In genomic region chr11:95849087-95849825, GRCh38 we compare ENCODE assay signal across 8 cellular contexts. TPM values are rescaled to one million over a fixed set of nuclear protein-coding genes. Genes with fewer than 3 reads are reported as not detected.
A peak's percentile ranks its signal among the peaks of the same experiment; 100 is the strongest.
DNase-seq lines count a peak whose midpoint lies in the region; ATAC-seq, FAIRE-seq and TF ChIP-seq lines count a peak whose summit lies in the region.

No MANE protein-coding gene starts in this region.

- no peak overlapping the region for H2BK5ac ChIP-seq in H1 (ENCODE audit: low read depth, low read length)

- no peaks in the 10 kb centered on the region for H4K20me1 ChIP-seq in H1 (replicated peaks in 1 of 2; ENCODE audit: control insufficient read depth in 1 of 2, insufficient read depth in 2 of 2, low read length in 2 of 2)

- no peak overlapping the region for H3K4me3 ChIP-seq in CD4-positive, CD25-positive, alpha-beta regulatory T cell (ENCODE audit: low read depth, low read length)
- no peak overlapping the region for H3K4me3 ChIP-seq in H1 (ENCODE audit: extremely low read depth in 1 of 4, insufficient read depth in 2 of 4, low read depth in 3 of 4, low read length in 4 of 4)
- H3K4me3 ChIP-seq in uterus, result no peak overlapping the region

- CTCF ChIA-PET in H1 (lab: Charles Lee; ENCODE audit: partially characterized antibody), result interaction anchor here (0.6 to 5.1 kb wide), 31 partner anchors 11 to 582 kb away, joined by 3 to 47 read pairs (median 4); partner anchors contain the start of genes CCDC82, JRKL and MAML2

- peak; percentile 70 for FAIRE-seq in H1 (lab: Jason Lieb, UNC)

- H3K36me3 Mint-ChIP-seq in CD4-positive, CD25-positive, alpha-beta regulatory T cell, result peaks cover 9% of the 10 kb centered on the region
- H3K36me3 Mint-ChIP-seq in memory B cell, result no peaks in the 10 kb centered on the region

- no peak overlapping the region for H3K18ac ChIP-seq in H1 (ENCODE audit: extremely low read depth, low read length)

- no peak overlapping the region for H2AFZ ChIP-seq in H1 (ENCODE audit: low read length)

- H2BK120ac ChIP-seq in H1 (replicated peaks; ENCODE audit: low read depth, low read length), result no peak overlapping the region

- no peaks in the 10 kb centered on the region for H3K9me3 ChIP-seq in CD4-positive, CD25-positive, alpha-beta regulatory T cell (ENCODE audit: control insufficient read depth in 2 of 2, low read length in 2 of 2)
- H3K9me3 ChIP-seq in H1 (ENCODE audit: insufficient read depth in 2 of 2, low read depth in 1 of 2, low read length in 1 of 2) (no peaks in the 10 kb centered on the region), uterus (no peaks in the 10 kb centered on the region)

- no peak overlapping the region for H3K4me2 ChIP-seq in H1 (ENCODE audit: insufficient read depth in 1 of 2, low read depth in 2 of 2, low read length in 2 of 2)

- no peaks in the 10 kb centered on the region for H3K9me3 Mint-ChIP-seq in CD4-positive, CD25-positive, alpha-beta regulatory T cell
- no peaks in the 10 kb centered on the region for H3K9me3 Mint-ChIP-seq in memory B cell

- no peak overlapping the region for H3K56ac ChIP-seq in H1 (replicated peaks; ENCODE audit: insufficient read length, low read depth, low read length)

- ATAC-seq in CD4-positive, CD25-positive, alpha-beta regulatory T cell (ENCODE audit: low read depth in 2 of 2), result peak in 1 of 2 donors; percentile 52
- peak; percentile 84 for ATAC-seq in GM18867 (IDR thresholded peaks at IDR 0.05; ENCODE audit: unreplicated experiment)
- ATAC-seq in memory B cell (ENCODE audit: low read depth), result peak; percentile 42
- no peak for ATAC-seq in GM21367 (IDR thresholded peaks at IDR 0.05; ENCODE audit: unreplicated experiment)

- H3K4me1 Mint-ChIP-seq in CD4-positive, CD25-positive, alpha-beta regulatory T cell, result peaks cover 0 to 4% (median 2%) of the 10 kb centered on the region in 4 donors
- H3K4me1 Mint-ChIP-seq in memory B cell, result no peaks in the 10 kb centered on the region

- no peaks in the 10 kb centered on the region for H3K27me3 Mint-ChIP-seq in CD4-positive, CD25-positive, alpha-beta regulatory T cell
- no peaks in the 10 kb centered on the region for H3K27me3 Mint-ChIP-seq in memory B cell

- TF ChIP-seq EP300 in H1 (IDR thresholded peaks at IDR 0.05; ENCODE audit: borderline replicate concordance in 1 of 2, low read depth in 2 of 2, low read length in 2 of 2), result no peak

- peak; percentile 70 to 80 for TF ChIP-seq RAD21 in H1 (IDR thresholded peaks at IDR 0.05 in 1 of 2, conservative IDR thresholded peaks at IDR 0.05 in 1 of 2; ENCODE audit: low read depth in 2 of 2, low read length in 2 of 2)

- H3K27ac Mint-ChIP-seq in CD4-positive, CD25-positive, alpha-beta regulatory T cell, result no peak overlapping the region
- H3K27ac Mint-ChIP-seq in memory B cell, result peak overlapping the region; percentile 21

- no peaks in the 10 kb centered on the region for H3K79me1 ChIP-seq in H1 (ENCODE audit: low read depth, low read length)

- no peak overlapping the region for H2AK5ac ChIP-seq in H1 (ENCODE audit: low read depth, low read length)

- no peak overlapping the region for H4K8ac ChIP-seq in H1 (ENCODE audit: extremely low read depth, insufficient read depth, low read length)

- H3K4me3 Mint-ChIP-seq in CD4-positive, CD25-positive, alpha-beta regulatory T cell, result no peak overlapping the region
- H3K4me3 Mint-ChIP-seq in memory B cell, result no peak overlapping the region

- no peak overlapping the region for H2BK20ac ChIP-seq in H1 (ENCODE audit: low read length)

- intact Hi-C loops in uterus (cut with DNase I; ENCODE audit: low total_unique reads), result no loop called here

- no peak overlapping the region for H3K23ac ChIP-seq in H1 (ENCODE audit: insufficient read length)

- no peak overlapping the region for H3K4ac ChIP-seq in H1 (replicated peaks; ENCODE audit: insufficient read length, low read depth, low read length)

- no peak overlapping the region for H3K9ac ChIP-seq in H1 (replicated peaks in 1 of 4; ENCODE audit: extremely low read depth in 1 of 4, low read depth in 3 of 4, low read length in 3 of 4)

- H3K27ac ChIP-seq in CD4-positive, CD25-positive, alpha-beta regulatory T cell (ENCODE audit: insufficient read depth, low read length, poor library complexity, severe bottlenecking), result no peak overlapping the region
- no peak overlapping the region for H3K27ac ChIP-seq in H1 (ENCODE audit: low read depth, low read length)
- H3K27ac ChIP-seq in uterus, result no peak overlapping the region

- 84% methylated on average over 6 of the region's 6 CpGs; no CpG with 5 or more reads in 1 of the 2 experiments for WGBS in H1 (ENCODE audit: extremely low coverage in 1 of 2, insufficient coverage in 1 of 2, insufficient read length in 1 of 2, insufficient replicate concordance in 2 of 2, low coverage in 1 of 2, low lambda C conversion rate in 2 of 2, missing lambda C conversion rate in 1 of 2), 2 experiments

- no peaks in the 10 kb centered on the region for H3K27me3 ChIP-seq in CD4-positive, CD25-positive, alpha-beta regulatory T cell (ENCODE audit: control insufficient read depth, insufficient read depth, low read length)
- no peaks in the 10 kb centered on the region for H3K27me3 ChIP-seq in H1 (replicated peaks in 1 of 4; ENCODE audit: control insufficient read depth in 3 of 4, extremely low read depth in 1 of 4, insufficient read depth in 3 of 4, low read length in 3 of 4)
- H3K27me3 ChIP-seq in uterus, result no peaks in the 10 kb centered on the region

- TF ChIP-seq CTCF in H1 (IDR thresholded peaks at IDR 0.05; ENCODE audit: control extremely low read depth in 1 of 3, insufficient read depth in 1 of 3, low read depth in 1 of 3, low read length in 3 of 3) (peak; percentile 10 to 59 (median 59)), uterus (IDR thresholded peaks at IDR 0.05) (peak in 3 of 4 experiments; percentile 31 to 49 (median 37))

- no peak overlapping the region for H3K14ac ChIP-seq in H1 (ENCODE audit: insufficient read length)

- TF ChIP-seq POLR2A in H1 (IDR thresholded peaks at IDR 0.05; ENCODE audit: control extremely low read depth in 1 of 2, low read depth in 2 of 2, low read length in 2 of 2) (no peak), uterus (IDR thresholded peaks at IDR 0.05) (no peak)

- H2BK12ac ChIP-seq in H1 (ENCODE audit: low read depth, low read length), result no peak overlapping the region

- POLR2A ChIA-PET in H1 (lab: Charles Lee; ENCODE audit: partially characterized antibody), result no interaction called here

- peak in 2 of 3 donors; percentile 4 to 27 for DNase-seq in CD4-positive, CD25-positive, alpha-beta regulatory T cell
- DNase-seq in KG1 (lab: John Stamatoyannopoulos, UW), result peak; percentile 25
- DNase-seq in SW 1271 (lab: John Stamatoyannopoulos, UW), result peak; percentile 37 to 79
- peak; percentile 7 to 48 for DNase-seq in H1 (ENCODE audit: low read depth in 1 of 2, low spot score in 2 of 2)
- DNase-seq in memory B cell (ENCODE audit: low spot score in 2 of 2), result no peak
- peak; percentile 29 to 34 for DNase-seq in uterus

- H4K5ac ChIP-seq in H1 (ENCODE audit: insufficient read length, low read depth, low read length), result no peak overlapping the region

- no peak overlapping the region for H4K91ac ChIP-seq in H1 (replicated peaks; ENCODE audit: insufficient read length, low read length)

- H3K36me3 ChIP-seq in CD4-positive, CD25-positive, alpha-beta regulatory T cell (ENCODE audit: control insufficient read depth, insufficient read depth, low read length), result peaks cover 20% of the 10 kb centered on the region
- H3K36me3 ChIP-seq in H1 (ENCODE audit: control insufficient read depth in 2 of 4, insufficient read depth in 4 of 4, low read length in 3 of 4), result peaks cover 2 to 31% (median 8%) of the 10 kb centered on the region in 4 experiments; a peak in 4 of 8 replicates
- H3K36me3 ChIP-seq in uterus, result no peaks in the 10 kb centered on the region

- H3K23me2 ChIP-seq in H1 (ENCODE audit: low read depth, low read length), result no peaks in the 10 kb centered on the region

- H2BK15ac ChIP-seq in H1 (ENCODE audit: low read length), result no peak overlapping the region

- no peaks in the 10 kb centered on the region for H3K79me2 ChIP-seq in H1 (ENCODE audit: control insufficient read depth in 1 of 2, insufficient read depth in 2 of 2, low read length in 2 of 2)

- H3K4me1 ChIP-seq in CD4-positive, CD25-positive, alpha-beta regulatory T cell (ENCODE audit: control insufficient read depth, insufficient read depth, low read length, poor library complexity, severe bottlenecking), result no peaks in the 10 kb centered on the region
- H3K4me1 ChIP-seq in H1 (replicated peaks in 1 of 4; ENCODE audit: control insufficient read depth in 3 of 4, insufficient read depth in 4 of 4, low read length in 3 of 4), result no peaks in the 10 kb centered on the region
- H3K4me1 ChIP-seq in uterus, result no peaks in the 10 kb centered on the region

RNA-seq across cellular contexts. Expression of gene CEP57, which starts 59.0 kb away (rescaled TPM):
- 67.7 TPM for total RNA-seq in CD4-positive, CD25-positive, alpha-beta regulatory T cell
- 10 to 100 TPM; 51.6 to 69.9 (median 59.3) TPM for polyA plus RNA-seq in CD4-positive, CD25-positive, alpha-beta regulatory T cell
- 71.2 and 72.7 TPM in 2 replicates for total RNA-seq in H1 (2021; fragmentation: NEBNext Ultra II Directional; extraction: Animal tissue kit (Norgen Biotek cat#: 25700))
- 26.3 and 30.4 TPM in 2 replicates for polyA plus RNA-seq in H1 (2011; rRNA removed)
- polyA plus RNA-seq in H1 (2011; cell fraction: cytosol; rRNA removed), result 32.0 TPM
- 36.0 TPM for polyA plus RNA-seq in H1 (2011; cell fraction: nucleus; rRNA removed)
- polyA plus RNA-seq in H1 (2012, experiment 1 of 2), result 37.8 to 70.7 TPM (median 46.3 TPM) in 4 replicates
- polyA plus RNA-seq in H1 (2012, experiment 2 of 2), result 2.9 TPM
- 61.8 TPM for polyA plus RNA-seq in H1 (2013, experiment 1 of 2)
- 54.2 TPM for polyA plus RNA-seq in H1 (2013, experiment 2 of 2)
- polyA minus RNA-seq in H1 (2011; rRNA and poly(A)+ RNA removed), result 41.3 and 60.9 TPM in 2 replicates
- 34.8 TPM for polyA minus RNA-seq in H1 (2011; cell fraction: cytosol; rRNA and poly(A)+ RNA removed)
- polyA minus RNA-seq in H1 (2011; cell fraction: nucleus; rRNA and poly(A)+ RNA removed), result 104 TPM
- total RNA-seq in uterus, result 100 to 1,000 TPM in 1 of 4 donors, 10 to 100 TPM in 3; 18.7 to 124 (median 59.4) TPM

RNA-seq across cellular contexts. Expression of gene FAM76B, which starts 59.7 kb away (rescaled TPM):
- 72.7 TPM for total RNA-seq in CD4-positive, CD25-positive, alpha-beta regulatory T cell
- polyA plus RNA-seq in CD4-positive, CD25-positive, alpha-beta regulatory T cell, result 10 to 100 TPM; 12.8 to 21.0 (median 13.5) TPM
- 22.3 and 25.2 TPM in 2 replicates for total RNA-seq in H1 (2021; fragmentation: NEBNext Ultra II Directional; extraction: Animal tissue kit (Norgen Biotek cat#: 25700))
- 7.3 and 11.0 TPM in 2 replicates for polyA plus RNA-seq in H1 (2011; rRNA removed)
- 17.1 TPM for polyA plus RNA-seq in H1 (2011; cell fraction: cytosol; rRNA removed)
- polyA plus RNA-seq in H1 (2011; cell fraction: nucleus; rRNA removed), result 15.4 TPM
- 13.0 to 23.0 TPM (median 16.7 TPM) in 4 replicates for polyA plus RNA-seq in H1 (2012, experiment 1 of 2)
- polyA plus RNA-seq in H1 (2012, experiment 2 of 2), result 2.1 TPM
- polyA plus RNA-seq in H1 (2013, experiment 1 of 2), result 29.6 TPM
- 22.6 TPM for polyA plus RNA-seq in H1 (2013, experiment 2 of 2)
- polyA minus RNA-seq in H1 (2011; rRNA and poly(A)+ RNA removed), result 19.2 and 19.4 TPM in 2 replicates
- 19.8 TPM for polyA minus RNA-seq in H1 (2011; cell fraction: cytosol; rRNA and poly(A)+ RNA removed)
- polyA minus RNA-seq in H1 (2011; cell fraction: nucleus; rRNA and poly(A)+ RNA removed), result 48.5 TPM
- total RNA-seq in uterus, result 10 to 100 TPM; 15.9 to 63.5 (median 26.5) TPM

Comparison
In these comparisons a context has a peak if more than half of its experiments do, and no peak if none do; other contexts are left out.
1. DNase-seq: peak in CD4-positive, CD25-positive, alpha-beta regulatory T cell (2 of 3), KG1 (single experiment), SW 1271 (2 of 2), H1 (2 of 2) and uterus (2 of 2); none in memory B cell (0 of 2).